27 cellular contexts compared by ENCODE assay signal in genomic region chrX:11399481-11399880, GRCh38.
"Had no signal": no experiment of that assay in that cellular context is flagged by ENCODE, and none has a peak within 500 bp of the region (broad histone marks: within the 10 kb centered on the region; RNA-seq: fewer than 3 reads in every experiment).

No MANE protein-coding gene starts in this region.

- H3K4me3 Mint-ChIP-seq: naive thymus-derived CD8-positive, alpha-beta T cell; natural killer cell treated with Interleukin-12 subunit alpha and Interleukin-12 subunit beta and Interleukin-15 and Interleukin-18, amount 100 ng/mL, for 72 hours; neural progenitor cell; stimulated activated effector memory CD8-positive, alpha-beta T cell treated with anti-CD3 and anti-CD28 coated beads, Interleukin-12 subunit alpha, Interleukin-12 subunit beta, amount 100 ng/mL, for 72 hours; stimulated activated naive B cell treated with anti-CD40 and anti-IgM and Interleukin-4, amounts not matched to agents 10 μg/mL and 1 μg/mL and 100 μg/mL, for 72 hours; stimulated activated naive CD8-positive, alpha-beta T cell treated with anti-CD3 and anti-CD28 coated beads, Interleukin-15, Interleukin-2, amounts not matched to agents 100 ng/mL and 50 ng/mL, for 24 hours had no signal

- H3K36me3 Mint-ChIP-seq: naive thymus-derived CD8-positive, alpha-beta T cell; natural killer cell treated with Interleukin-12 subunit alpha and Interleukin-12 subunit beta and Interleukin-15 and Interleukin-18, amount 100 ng/mL, for 72 hours; neural progenitor cell; stimulated activated effector memory CD8-positive, alpha-beta T cell treated with anti-CD3 and anti-CD28 coated beads, Interleukin-12 subunit alpha, Interleukin-12 subunit beta, amount 100 ng/mL, for 72 hours; stimulated activated naive B cell treated with anti-CD40 and anti-IgM and Interleukin-4, amounts not matched to agents 10 μg/mL and 1 μg/mL and 100 μg/mL, for 72 hours had no signal

- H3K4me3 ChIP-seq: neural progenitor cell, ovary, psoas muscle, right lobe of liver, sigmoid colon, stomach, thoracic aorta, thyroid gland, tibial nerve, upper lobe of left lung, vagina had no signal

- H3K4me1 Mint-ChIP-seq: naive thymus-derived CD8-positive, alpha-beta T cell; neural progenitor cell; stimulated activated effector memory CD8-positive, alpha-beta T cell treated with anti-CD3 and anti-CD28 coated beads, Interleukin-12 subunit alpha, Interleukin-12 subunit beta, amount 100 ng/mL, for 72 hours; stimulated activated naive B cell treated with anti-CD40 and anti-IgM and Interleukin-4, amounts not matched to agents 10 μg/mL and 1 μg/mL and 100 μg/mL, for 72 hours had no signal

- H3K9me3 Mint-ChIP-seq: natural killer cell treated with Interleukin-12 subunit alpha and Interleukin-12 subunit beta and Interleukin-15 and Interleukin-18, amount 100 ng/mL, for 72 hours; neural progenitor cell; stimulated activated effector memory CD8-positive, alpha-beta T cell treated with anti-CD3 and anti-CD28 coated beads, Interleukin-12 subunit alpha, Interleukin-12 subunit beta, amount 100 ng/mL, for 72 hours; stimulated activated naive B cell treated with anti-CD40 and anti-IgM and Interleukin-4, amounts not matched to agents 10 μg/mL and 1 μg/mL and 100 μg/mL, for 72 hours; stimulated activated naive CD8-positive, alpha-beta T cell treated with anti-CD3 and anti-CD28 coated beads, Interleukin-15, Interleukin-2, amounts not matched to agents 100 ng/mL and 50 ng/mL, for 24 hours had no signal

- ATAC-seq: naive thymus-derived CD8-positive, alpha-beta T cell; natural killer cell treated with Interleukin-12 subunit alpha and Interleukin-12 subunit beta and Interleukin-15 and Interleukin-18, amount 100 ng/mL, for 72 hours; right cardiac atrium; right lobe of liver; stimulated activated effector memory CD8-positive, alpha-beta T cell treated with anti-CD3 and anti-CD28 coated beads, Interleukin-12 subunit alpha, Interleukin-12 subunit beta, amount 100 ng/mL, for 72 hours; stimulated activated naive B cell treated with anti-CD40 and anti-IgM and Interleukin-4, amounts not matched to agents 10 μg/mL and 1 μg/mL and 100 μg/mL, for 72 hours had no signal

- DNase-seq: naive thymus-derived CD8-positive, alpha-beta T cell; occipital lobe; ovary; posterior cingulate gyrus; psoas muscle; right cardiac atrium; right lobe of liver; sigmoid colon; small intestine; stimulated activated CD4-positive, alpha-beta T cell treated with anti-CD3 and anti-CD28 coated beads, Interleukin-15, amount 100 ng/mL, for 24 hours; stimulated activated CD4-positive, alpha-beta T cell treated with anti-CD3 and anti-CD28 coated beads, Interleukin-2, amount 100 ng/mL, for 24 hours; stimulated activated CD4-positive, alpha-beta T cell treated with anti-CD3 and anti-CD28 coated beads, Interleukin-2, amount 100 ng/mL, for 48 hours; stimulated activated CD4-positive, alpha-beta T cell treated with anti-CD3 and anti-CD28 coated beads, Interleukin-4, amount 100 ng/mL, for 24 hours; stimulated activated naive B cell treated with anti-CD40 and anti-IgM and Interleukin-4, amounts not matched to agents 10 μg/mL and 1 μg/mL and 100 μg/mL, for 72 hours; stimulated activated naive CD4-positive, alpha-beta T cell treated with Interleukin-2 at 50 U/mL for 16 hours; stomach; thyroid gland; trophoblast cell; upper lobe of left lung had no signal

- H3K27me3 Mint-ChIP-seq: naive thymus-derived CD8-positive, alpha-beta T cell; progenitor cell of endocrine pancreas; stimulated activated naive CD8-positive, alpha-beta T cell treated with anti-CD3 and anti-CD28 coated beads, Interleukin-15, Interleukin-2, amounts not matched to agents 100 ng/mL and 50 ng/mL, for 24 hours had no signal

- H3K27ac Mint-ChIP-seq: naive thymus-derived CD8-positive, alpha-beta T cell; natural killer cell treated with Interleukin-12 subunit alpha and Interleukin-12 subunit beta and Interleukin-15 and Interleukin-18, amount 100 ng/mL, for 72 hours; neural progenitor cell; progenitor cell of endocrine pancreas; stimulated activated effector memory CD8-positive, alpha-beta T cell treated with anti-CD3 and anti-CD28 coated beads, Interleukin-12 subunit alpha, Interleukin-12 subunit beta, amount 100 ng/mL, for 72 hours; stimulated activated naive B cell treated with anti-CD40 and anti-IgM and Interleukin-4, amounts not matched to agents 10 μg/mL and 1 μg/mL and 100 μg/mL, for 72 hours; stimulated activated naive CD8-positive, alpha-beta T cell treated with anti-CD3 and anti-CD28 coated beads, Interleukin-15, Interleukin-2, amounts not matched to agents 100 ng/mL and 50 ng/mL, for 24 hours had no signal
